In genomic region chrX:131728295-131729145, GRCh38 we compare ENCODE assay signal across 9 cellular contexts.
DNase-seq lines count a peak whose midpoint lies in the region; ATAC-seq and TF ChIP-seq lines count a peak whose summit lies in the region.
"Had no signal": no experiment of that assay in that cellular context is flagged by ENCODE, and none has a peak within 500 bp of the region (broad histone marks: within the 10 kb centered on the region; RNA-seq: fewer than 3 reads in every experiment).

No MANE protein-coding gene starts in this region.

- no peaks in the 10 kb centered on the region for H3K27me3 ChIP-seq in A673 (replicated peaks; ENCODE audit: insufficient read depth, low read depth, low read length, poor library complexity)

- peak; percentile 53 for TF ChIP-seq CTCF in A673 (conservative IDR thresholded peaks at IDR 0.05; ENCODE audit: low read depth, low read length)
- TF ChIP-seq CTCF in fibroblast of villous mesenchyme (IDR thresholded peaks at IDR 0.05; ENCODE audit: insufficient read depth, low read depth, low read length), result peak; percentile 53

- CTCF ChIA-PET in A673 (lab: Charles Lee), result no interaction called here

- no TSS peak for BruUV-seq in A673 (replicated peaks; lab: Mats Ljungman, UMichigan)

- no peaks in the 10 kb centered on the region for H3K36me3 ChIP-seq in A673 (ENCODE audit: insufficient read depth, low read length, poor library complexity, severe bottlenecking)
- H3K36me3 ChIP-seq: lower lobe of right lung had no signal

- peak overlapping the region; percentile 91 for H3K27ac ChIP-seq in A673 (ENCODE audit: low read depth, low read length, poor library complexity, severe bottlenecking)
- H3K27ac ChIP-seq: lower lobe of right lung had no signal

- ATAC-seq in GM19438 (IDR thresholded peaks at IDR 0.05; ENCODE audit: low read depth, unreplicated experiment) (peak; percentile 50), GM21423 (IDR thresholded peaks at IDR 0.05; ENCODE audit: unreplicated experiment) (no peak)

- intact Hi-C loops in A673 (cut with micrococcal nuclease; ENCODE audit: unreplicated experiment), result loop anchor here (1.0 kb wide), 2 partner anchors 24 to 64 kb away; no protein-coding TSS in a partner anchor

- DNase-seq in A673 (ENCODE audit: low spot score) (peak; percentile 87), NOMO-1 treated with DMSO at 0.1 percent for 48 hours (lab: John Stamatoyannopoulos, UW; ENCODE audit: unreplicated experiment) (peak; percentile 80), fibroblast of villous mesenchyme (ENCODE audit: low read depth) (peak; percentile 96), SKM-1 treated with dmso at 0.1 percent for 144 hours (lab: John Stamatoyannopoulos, UW; ENCODE audit: unreplicated experiment) (no peak), SIG-M5 (lab: John Stamatoyannopoulos, UW) (no peak), superior temporal gyrus (ENCODE audit: extremely low spot score) (no peak)
- DNase-seq: lower lobe of right lung had no signal

- POLR2A ChIA-PET in A673 (lab: Charles Lee; ENCODE audit: low non-redundant PET), result no interaction called here

- H3K9me3 ChIP-seq in A673 (ENCODE audit: low read depth, low read length, poor library complexity, severe bottlenecking), result no peaks in the 10 kb centered on the region
- H3K9me3 ChIP-seq: lower lobe of right lung had no signal

- no peaks in the 10 kb centered on the region for H3K4me1 ChIP-seq in A673 (ENCODE audit: insufficient read depth, low read length, poor library complexity, severe bottlenecking)
- H3K4me1 ChIP-seq: lower lobe of right lung had no signal

- H3K4me3 ChIP-seq in A673 (ENCODE audit: low read depth, low read length, poor library complexity, severe bottlenecking) (peak overlapping the region; percentile 51), fibroblast of villous mesenchyme (ENCODE audit: low read depth, low read length) (peak overlapping the region; percentile 60)
- H3K4me3 ChIP-seq: lower lobe of right lung had no signal

Comparison
In these comparisons a context has a peak if more than half of its experiments do, and no peak if none do; other contexts are left out.
1. DNase-seq: peak in A673 (single experiment), NOMO-1 treated with DMSO at 0.1 percent for 48 hours (single experiment) and fibroblast of villous mesenchyme (single experiment); none in SKM-1 treated with dmso at 0.1 percent for 144 hours (single experiment), SIG-M5 (single experiment) and superior temporal gyrus (single experiment).